In the genomic region with DNA sequence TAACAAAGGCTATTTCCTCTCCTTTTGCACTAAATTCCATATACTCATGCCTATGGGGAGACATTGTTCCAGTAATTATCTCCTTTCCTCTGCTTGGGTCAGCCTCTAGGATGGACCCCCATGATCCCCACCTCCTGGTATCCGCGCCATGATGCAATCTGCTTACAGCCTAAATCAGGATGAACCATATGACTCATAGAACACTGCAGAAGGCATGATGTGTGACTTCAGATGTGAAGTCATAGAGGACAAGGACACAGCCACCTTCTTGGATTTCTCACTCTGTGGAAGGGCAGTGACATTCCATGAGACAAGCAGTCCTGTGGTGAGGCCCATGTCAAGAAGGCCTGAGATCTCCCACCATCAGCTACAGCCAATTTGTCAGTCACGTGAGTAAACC, we compare ENCODE assay signal across 17 cellular contexts. TPM values are rescaled to one million over a fixed set of nuclear protein-coding genes. Genes with fewer than 3 reads are reported as not detected.
DNase-seq lines count a peak whose midpoint lies in the region; ATAC-seq lines count a peak whose summit lies in the region.
"Had no signal": no experiment of that assay in that cellular context is flagged by ENCODE, and none has a peak within 500 bp of the region (broad histone marks: within the 10 kb centered on the region; RNA-seq: fewer than 3 reads in every experiment).

No MANE protein-coding gene starts in this region.

- no CpG with 5 or more reads among the region's 3 CpGs for WGBS in mesendoderm (ENCODE audit: extremely low coverage, insufficient coverage, low lambda C conversion rate)

- no peak overlapping the region for H4K8ac ChIP-seq in mesendoderm (ENCODE audit: low read depth, low read length)

- no peaks in the 10 kb centered on the region for H3K79me2 ChIP-seq in mesendoderm (ENCODE audit: control insufficient read depth, insufficient read depth, low read length)

- H3K27me3 ChIP-seq in mesendoderm (ENCODE audit: insufficient read depth, low read length, poor library complexity), result no peaks in the 10 kb centered on the region
- no peaks in the 10 kb centered on the region for H3K27me3 ChIP-seq in CD8-positive, alpha-beta memory T cell (ENCODE audit: insufficient read depth, low read length, poor library complexity, severe bottlenecking)

- no peak overlapping the region for H3K4me3 ChIP-seq in mesendoderm (ENCODE audit: low read length)
- no peak overlapping the region for H3K4me3 ChIP-seq in CD8-positive, alpha-beta memory T cell (ENCODE audit: low read length)

- H3K27ac Mint-ChIP-seq in dendritic cell treated with granulocyte-macrophage colony-stimulating factor and Interleukin-4, amounts not matched to agents 40 ng/mL and 50 ng/mL, for 4 days, result peak overlapping the region; percentile 84
- no peak overlapping the region for H3K27ac Mint-ChIP-seq in CD8-positive, alpha-beta memory T cell

- ATAC-seq in HG03159 (IDR thresholded peaks at IDR 0.05; ENCODE audit: unreplicated experiment) (no peak), HG02981 (IDR thresholded peaks at IDR 0.05; ENCODE audit: unreplicated experiment) (no peak)
- ATAC-seq: HCT116 had no signal

- DNase-seq in H4 (ENCODE audit: low spot score), result peak; percentile 8
- DNase-seq in UCSD-AML1 (lab: John Stamatoyannopoulos, UW; ENCODE audit: unreplicated experiment), result peak; percentile 13
- DNase-seq in mesendoderm, result peak; percentile 23
- no peak for DNase-seq in CD8-positive, alpha-beta memory T cell
- DNase-seq: ACHN, C1 segment of cervical spinal cord, DMS79, NCI-H1092, NCI-H1694, NCI-H2081 treated with DMSO at 0.1 percent for 48 hours, SHP77, SK-N-SH had no signal

- H3K56ac ChIP-seq in mesendoderm (ENCODE audit: low read length), result no peak overlapping the region

- POLR2A ChIA-PET in CD8-positive, alpha-beta memory T cell (lab: Charles Lee), result no interaction called here

- no peak overlapping the region for H2BK120ac ChIP-seq in mesendoderm (ENCODE audit: low read depth, low read length)

- no peak overlapping the region for H3K9ac ChIP-seq in mesendoderm (ENCODE audit: low read length)
- H3K9ac ChIP-seq: KMS-11, SK-N-SH had no signal

- no peak overlapping the region for H2AK5ac ChIP-seq in mesendoderm (ENCODE audit: low read length)

- H3K9me3 ChIP-seq in CD8-positive, alpha-beta memory T cell (ENCODE audit: low read length), result no peaks in the 10 kb centered on the region
- H3K9me3 ChIP-seq: SK-N-SH had no signal

- no peak overlapping the region for H3K27ac ChIP-seq in mesendoderm (ENCODE audit: low read depth, low read length)
- no peak overlapping the region for H3K27ac ChIP-seq in CD8-positive, alpha-beta memory T cell (ENCODE audit: low read depth, low read length)
- H3K27ac ChIP-seq: KMS-11 had no signal

- intact Hi-C loops in dendritic cell treated with granulocyte-macrophage colony-stimulating factor and Interleukin-4, amounts not matched to agents 40 ng/mL and 50 ng/mL, for 4 days (cut with micrococcal nuclease), result no loop called here

- H3K36me3 Mint-ChIP-seq in dendritic cell treated with granulocyte-macrophage colony-stimulating factor and Interleukin-4, amounts not matched to agents 40 ng/mL and 50 ng/mL, for 4 days (ENCODE audit: low read depth), result peaks cover 37% of the 10 kb centered on the region
- no peaks in the 10 kb centered on the region for H3K36me3 Mint-ChIP-seq in CD8-positive, alpha-beta memory T cell

- H2BK5ac ChIP-seq in mesendoderm (ENCODE audit: low read length), result no peak overlapping the region

- no peak overlapping the region for H2BK15ac ChIP-seq in mesendoderm (replicated peaks; ENCODE audit: low read depth)

- CTCF ChIA-PET in CD8-positive, alpha-beta memory T cell (lab: Charles Lee), result no interaction called here

- no peaks in the 10 kb centered on the region for H3K9me3 Mint-ChIP-seq in dendritic cell treated with granulocyte-macrophage colony-stimulating factor and Interleukin-4, amounts not matched to agents 40 ng/mL and 50 ng/mL, for 4 days
- H3K9me3 Mint-ChIP-seq in CD8-positive, alpha-beta memory T cell, result peaks cover 0 to 3% (median 0%) of the 10 kb centered on the region in 5 donors

- no peaks in the 10 kb centered on the region for H3K36me3 ChIP-seq in mesendoderm (ENCODE audit: control insufficient read depth, insufficient read depth, low read length)
- H3K36me3 ChIP-seq in CD8-positive, alpha-beta memory T cell (ENCODE audit: insufficient read depth, low read length), result no peaks in the 10 kb centered on the region

- H3K23ac ChIP-seq in mesendoderm (ENCODE audit: low read length), result no peak overlapping the region

- no peaks in the 10 kb centered on the region for H3K27me3 Mint-ChIP-seq in dendritic cell treated with granulocyte-macrophage colony-stimulating factor and Interleukin-4, amounts not matched to agents 40 ng/mL and 50 ng/mL, for 4 days
- peaks cover under 1 to 5% of the 10 kb centered on the region in 2 donors for H3K27me3 Mint-ChIP-seq in CD8-positive, alpha-beta memory T cell

- no peak overlapping the region for H3K4me3 Mint-ChIP-seq in dendritic cell treated with granulocyte-macrophage colony-stimulating factor and Interleukin-4, amounts not matched to agents 40 ng/mL and 50 ng/mL, for 4 days
- no peak overlapping the region for H3K4me3 Mint-ChIP-seq in CD8-positive, alpha-beta memory T cell

- H3K4me2 ChIP-seq in mesendoderm (ENCODE audit: low read length), result no peak overlapping the region
- H3K4me2 ChIP-seq: KMS-11, SK-N-SH had no signal

- H3K4me1 ChIP-seq in mesendoderm (ENCODE audit: control insufficient read depth, low read depth, low read length), result no peaks in the 10 kb centered on the region
- no peaks in the 10 kb centered on the region for H3K4me1 ChIP-seq in CD8-positive, alpha-beta memory T cell (ENCODE audit: insufficient read depth, low read length)

- no peak overlapping the region for H4K5ac ChIP-seq in mesendoderm (ENCODE audit: low read length)

- H3K4me1 Mint-ChIP-seq in dendritic cell treated with granulocyte-macrophage colony-stimulating factor and Interleukin-4, amounts not matched to agents 40 ng/mL and 50 ng/mL, for 4 days (ENCODE audit: low read depth), result peaks cover 35% of the 10 kb centered on the region
- H3K4me1 Mint-ChIP-seq in CD8-positive, alpha-beta memory T cell, result no peaks in the 10 kb centered on the region

- H3K4ac ChIP-seq in mesendoderm (ENCODE audit: low read depth, low read length), result no peak overlapping the region

- H3K79me1 ChIP-seq in mesendoderm (ENCODE audit: low read length), result no peaks in the 10 kb centered on the region

- no peak overlapping the region for H3K18ac ChIP-seq in mesendoderm (ENCODE audit: low read length)

RNA-seq across cellular contexts. Expression of a gene that starts 9.0 kb away (rescaled TPM):
- 1.8 and 4.5 TPM in 2 replicates for total RNA-seq in H4 (2014; rRNA removed; shearing (Covaris generic))
- 1.7 TPM for polyA plus RNA-seq in mesendoderm (2013, experiment 1 of 2)
- polyA plus RNA-seq in mesendoderm (2013, experiment 2 of 2), result 1.6 TPM
- under 1 TPM in 1 of 2 experiments, not detected in 1; 0.07 TPM for total RNA-seq in CD8-positive, alpha-beta memory T cell
- polyA plus RNA-seq in CD8-positive, alpha-beta memory T cell, result not detected
- polyA plus RNA-seq: SK-N-SH had no signal

RNA-seq across cellular contexts. Expression of a gene that starts 28.5 kb away (rescaled TPM):
- total RNA-seq in H4 (2014; rRNA removed; shearing (Covaris generic)), result 2.1 and 2.2 TPM in 2 replicates
- polyA plus RNA-seq in mesendoderm (2013, experiment 1 of 2), result 0.06 TPM
- 0.03 TPM for polyA plus RNA-seq in mesendoderm (2013, experiment 2 of 2)
- under 1 TPM; 0.29 to 0.48 TPM for total RNA-seq in CD8-positive, alpha-beta memory T cell
- polyA plus RNA-seq in CD8-positive, alpha-beta memory T cell, result not detected

Comparison
In these comparisons a context has a peak if more than half of its experiments do, and no peak if none do; other contexts are left out.
1. DNase-seq: peak in H4 (single experiment), UCSD-AML1 (single experiment) and mesendoderm (single experiment); none in CD8-positive, alpha-beta memory T cell (0 of 5).